ENCODE assay signal across 19 cellular contexts in genomic region chr21:32307706-32308105, GRCh38. TPM values are rescaled to one million over a fixed set of nuclear protein-coding genes. Genes with fewer than 3 reads are reported as not detected.
A peak's percentile ranks its signal among the peaks of the same experiment; 100 is the strongest.
DNase-seq lines count a peak whose midpoint lies in the region; ATAC-seq and TF ChIP-seq lines count a peak whose summit lies in the region.
"Had no signal": no experiment of that assay in that cellular context is flagged by ENCODE, and none has a peak within 500 bp of the region (broad histone marks: within the 10 kb centered on the region; RNA-seq: fewer than 3 reads in every experiment).

No MANE protein-coding gene starts in this region.

- H3K9me3 Mint-ChIP-seq in CD4-positive, alpha-beta memory T cell = no peaks in the 10 kb centered on the region
- H3K9me3 Mint-ChIP-seq: CD4-positive, CD25-positive, alpha-beta regulatory T cell had no signal

- peaks cover 0 to 33% (median 25%) of the 10 kb centered on the region in 10 experiments; a peak in 16 of 20 replicates for H3K4me1 ChIP-seq in BLaER1 treated with 17β-estradiol and CSF1 and Interleukin-3, amounts not matched to agents 10 nM and 100 nM
- H3K4me1 ChIP-seq in CD4-positive, alpha-beta memory T cell (ENCODE audit: insufficient read depth, low read length) = no peaks in the 10 kb centered on the region
- H3K4me1 ChIP-seq: Peyer's patch had no signal

- no peak for ATAC-seq in esophagus mucosa

- H3K4me3 ChIP-seq in BLaER1 treated with 17β-estradiol and CSF1 and Interleukin-3, amounts not matched to agents 10 nM and 100 nM = no peak overlapping the region
- H3K4me3 ChIP-seq in choroid plexus epithelial cell (ENCODE audit: low read depth, low read length) (no peak overlapping the region), foreskin fibroblast (ENCODE audit: low read depth in 1 of 2, low read length in 2 of 2) (no peak overlapping the region)
- no peak overlapping the region for H3K4me3 ChIP-seq in CD4-positive, alpha-beta memory T cell (ENCODE audit: low read length in 2 of 2)
- H3K4me3 ChIP-seq: Peyer's patch had no signal

- no peaks in the 10 kb centered on the region for H3K4me1 Mint-ChIP-seq in CD4-positive, alpha-beta memory T cell
- H3K4me1 Mint-ChIP-seq: CD4-positive, CD25-positive, alpha-beta regulatory T cell had no signal

- H3K9ac ChIP-seq in BLaER1 treated with 17β-estradiol and CSF1 and Interleukin-3, amounts not matched to agents 10 nM and 100 nM = no peak overlapping the region

- H3K27me3 Mint-ChIP-seq in CD4-positive, alpha-beta memory T cell = no peaks in the 10 kb centered on the region
- H3K27me3 Mint-ChIP-seq: CD4-positive, CD25-positive, alpha-beta regulatory T cell had no signal

- peak; percentile 71 for DNase-seq in LHCN-M2 (ENCODE audit: low read depth)
- peak; percentile 79 for DNase-seq in choroid plexus epithelial cell (ENCODE audit: low read depth)
- peak; percentile 14 to 24 for DNase-seq in foreskin fibroblast
- DNase-seq in DMS153 treated with DMSO at 0.1 percent for 48 hours (lab: John Stamatoyannopoulos, UW; ENCODE audit: unreplicated experiment) = no peak
- no peak for DNase-seq in CD4-positive, alpha-beta memory T cell
- DNase-seq in activated CD4-positive, alpha-beta T cell treated with anti-CD3 and anti-CD28 coated beads for 4 hours = no peak
- DNase-seq: AML-193; CD4-positive, CD25-positive, alpha-beta regulatory T cell; Karpas-422; MV-4-11; NCI-H1436; NCI-H2029 treated with DMSO at 0.1 percent for 48 hours; NCI-H510A treated with DMSO at 0.1 percent for 48 hours; Peyer's patch; SHP77 treated with DMSO at 0.1 percent for 48 hours had no signal

- peaks cover 27 to 86% (median 55%) of the 10 kb centered on the region in 11 experiments for H3K36me3 ChIP-seq in BLaER1 treated with 17β-estradiol and CSF1 and Interleukin-3, amounts not matched to agents 10 nM and 100 nM
- no peaks in the 10 kb centered on the region for H3K36me3 ChIP-seq in CD4-positive, alpha-beta memory T cell (ENCODE audit: insufficient read depth, low read length)

- CTCF ChIA-PET in CD4-positive, alpha-beta memory T cell (lab: Charles Lee; ENCODE audit: partially characterized antibody) = no interaction called here

- no peaks in the 10 kb centered on the region for H3K27me3 ChIP-seq in BLaER1 treated with 17β-estradiol and CSF1 and Interleukin-3, amounts not matched to agents 10 nM and 100 nM
- H3K27me3 ChIP-seq in CD4-positive, alpha-beta memory T cell (ENCODE audit: insufficient read depth, low read length) = no peaks in the 10 kb centered on the region
- H3K27me3 ChIP-seq: Peyer's patch had no signal

- peaks cover 4 to 15% of the 10 kb centered on the region in 2 donors for H3K36me3 Mint-ChIP-seq in CD4-positive, alpha-beta memory T cell

- no peak overlapping the region for H3K4me3 Mint-ChIP-seq in CD4-positive, alpha-beta memory T cell
- H3K4me3 Mint-ChIP-seq: CD4-positive, CD25-positive, alpha-beta regulatory T cell had no signal

- intact Hi-C loops in CD4-positive, alpha-beta memory T cell (cut with micrococcal nuclease) = no loop called here

- TF ChIP-seq CTCF in choroid plexus epithelial cell (conservative IDR thresholded peaks at IDR 0.05; ENCODE audit: low read depth, low read length) (no peak), foreskin fibroblast (IDR thresholded peaks at IDR 0.05; ENCODE audit: low read depth, low read length) (no peak)

- no peak overlapping the region for H3K27ac Mint-ChIP-seq in CD4-positive, alpha-beta memory T cell
- H3K27ac Mint-ChIP-seq: CD4-positive, CD25-positive, alpha-beta regulatory T cell had no signal

- H4K20me1 ChIP-seq in BLaER1 treated with 17β-estradiol and CSF1 and Interleukin-3, amounts not matched to agents 10 nM and 100 nM = peaks cover 0 to 36% (median 7%) of the 10 kb centered on the region in 11 experiments; a peak in 12 of 22 replicates

- POLR2A ChIA-PET in CD4-positive, alpha-beta memory T cell (lab: Charles Lee; ENCODE audit: partially characterized antibody) = no interaction called here

- H3K27ac ChIP-seq in BLaER1 treated with 17β-estradiol and CSF1 and Interleukin-3, amounts not matched to agents 10 nM and 100 nM = peak overlapping the region in 1 of 11 experiments; percentile 23; a peak in 4 of 22 replicates
- H3K27ac ChIP-seq in CD4-positive, alpha-beta memory T cell (ENCODE audit: low read depth, low read length) = no peak overlapping the region
- H3K27ac ChIP-seq: Peyer's patch had no signal

- H3K4me2 ChIP-seq in BLaER1 treated with 17β-estradiol and CSF1 and Interleukin-3, amounts not matched to agents 10 nM and 100 nM = peak overlapping the region in 6 of 11 experiments; percentile 4 to 61 (median 34); a peak in 9 of 22 replicates

- H3K9me3 ChIP-seq in BLaER1 treated with 17β-estradiol and CSF1 and Interleukin-3, amounts not matched to agents 10 nM and 100 nM (replicated peaks in 1 of 11) = no peaks in the 10 kb centered on the region
- H3K9me3 ChIP-seq in CD4-positive, alpha-beta memory T cell (ENCODE audit: control insufficient read depth in 1 of 2, low read length in 2 of 2) = no peaks in the 10 kb centered on the region
- H3K9me3 ChIP-seq: Peyer's patch had no signal

RNA-seq across cellular contexts. Expression of gene MRAP, which starts 9.1 kb away (rescaled TPM):
- total RNA-seq in LHCN-M2 (2014; rRNA removed) (not detected in 2 replicates), esophagus mucosa (not detected)
- polyA plus RNA-seq in LHCN-M2 (2012) = not detected
- not detected for total RNA-seq in CD4-positive, alpha-beta memory T cell
- polyA plus RNA-seq in CD4-positive, alpha-beta memory T cell = not detected
- total RNA-seq: A673; CD4-positive, CD25-positive, alpha-beta regulatory T cell; H1; Peyer's patch had no signal
- polyA plus RNA-seq: CD4-positive, CD25-positive, alpha-beta regulatory T cell; H1 had no signal

RNA-seq across cellular contexts. Expression of gene MIS18A, which starts 28.9 kb away (rescaled TPM):
- total RNA-seq in LHCN-M2 (2014; rRNA removed) (23.9 and 27.1 TPM in 2 replicates), esophagus mucosa (10.1 TPM)
- polyA plus RNA-seq in LHCN-M2 (2012) = 10.5 TPM
- total RNA-seq in CD4-positive, alpha-beta memory T cell = 1 to 10 TPM; 6.7 to 9.5 TPM
- polyA plus RNA-seq in CD4-positive, alpha-beta memory T cell = 10 to 100 TPM in 1 of 2 donors, 1 to 10 TPM in 1; 9.6 to 10.8 TPM

Comparison
In these comparisons a context has a peak if more than half of its experiments do, and no peak if none do; other contexts are left out.
1. DNase-seq: peak in LHCN-M2 (single experiment), choroid plexus epithelial cell (single experiment) and foreskin fibroblast (2 of 2); none in DMS153 treated with DMSO at 0.1 percent for 48 hours (single experiment), CD4-positive, alpha-beta memory T cell (0 of 5) and activated CD4-positive, alpha-beta T cell treated with anti-CD3 and anti-CD28 coated beads for 4 hours (0 of 2).